In genomic region chr20:19213946-19214490, GRCh38 we compare ENCODE assay signal across 20 cellular contexts. TPM values are rescaled to one million over a fixed set of nuclear protein-coding genes. Genes with fewer than 3 reads are reported as not detected.
DNase-seq lines count a peak whose midpoint lies in the region; ATAC-seq and TF ChIP-seq lines count a peak whose summit lies in the region.
"Had no signal": no experiment of that assay in that cellular context is flagged by ENCODE, and none has a peak within 500 bp of the region (broad histone marks: within the 10 kb centered on the region; RNA-seq: fewer than 3 reads in every experiment).

No MANE protein-coding gene starts in this region.

- H3K4me3 ChIP-seq in stomach (peak overlapping the region in 3 of 4 donors; percentile 60 to 76 (median 67)), testis (no peak overlapping the region)
- H3K4me3 ChIP-seq: GM23248 had no signal

- H3K27me3 ChIP-seq in H9 (ENCODE audit: insufficient read depth, low read length), result peaks cover 10% of the 10 kb centered on the region; the same call in 1 of the 2 replicates
- peaks cover 0 to 32% (median 10%) of the 10 kb centered on the region in 3 donors for H3K27me3 ChIP-seq in stomach
- H3K27me3 ChIP-seq in testis, result no peaks in the 10 kb centered on the region

- H3K27me3 Mint-ChIP-seq in H9 (ENCODE audit: low read depth), result peaks cover 64% of the 10 kb centered on the region
- peaks cover 18% of the 10 kb centered on the region for H3K27me3 Mint-ChIP-seq in WTC11 (ENCODE audit: low read depth)
- peaks cover 24% of the 10 kb centered on the region for H3K27me3 Mint-ChIP-seq in memory B cell
- H3K27me3 Mint-ChIP-seq in activated CD4-positive, alpha-beta T cell treated with anti-CD3 and anti-CD28 coated beads, Interleukin-2, amount 10 ng/mL, durations not matched to agents 7 days and 5 days, result peaks cover 39% of the 10 kb centered on the region

- H2BK12ac ChIP-seq in H9 (ENCODE audit: insufficient read length, low read depth, low read length), result no peak overlapping the region

- no peak overlapping the region for H3K18ac ChIP-seq in H9 (ENCODE audit: insufficient read length, low read depth, low read length)

- H4K91ac ChIP-seq in H9 (ENCODE audit: insufficient read length, low read depth, low read length), result no peak overlapping the region

- H3K56ac ChIP-seq in H9 (ENCODE audit: insufficient read length, low read depth, low read length), result no peak overlapping the region

- H3K9me3 Mint-ChIP-seq in H9 (0 out of 5 replicates have a peak, but pooled peaks cover 0 to 3% of the 10 kb centered on the region in 2 experiments), WTC11 (no peaks in the 10 kb centered on the region), memory B cell (no peaks in the 10 kb centered on the region)
- H3K9me3 Mint-ChIP-seq in activated CD4-positive, alpha-beta T cell treated with anti-CD3 and anti-CD28 coated beads, Interleukin-2, amount 10 ng/mL, durations not matched to agents 7 days and 5 days, result no peaks in the 10 kb centered on the region
- H3K9me3 Mint-ChIP-seq: activated naive CD8-positive, alpha-beta T cell treated with anti-CD3 and anti-CD28 coated beads, Interleukin-2, amount 10 ng/mL, durations not matched to agents 7 days and 5 days; stimulated activated effector memory CD8-positive, alpha-beta T cell treated with anti-CD3 and anti-CD28 coated beads, Interleukin-12 subunit alpha, Interleukin-12 subunit beta, amount 100 ng/mL, for 72 hours had no signal

- WGBS in H9 (ENCODE audit: extremely low coverage, insufficient read length, low lambda C conversion rate), result no CpG with 5 or more reads among the region's 11 CpGs
- 64 to 84% (median 75%) methylated on average over 11 of the region's 11 CpGs for WGBS in stomach, 5 donors
- 43 to 54% methylated on average over 11 of the region's 11 CpGs for WGBS in testis, 2 donors

- no peak overlapping the region for H3K23ac ChIP-seq in H9 (ENCODE audit: insufficient read length, low read depth, low read length)

- no peak overlapping the region for H3K4ac ChIP-seq in H9 (ENCODE audit: low read depth, low read length)

- no peak for DNase-seq in H9
- no peak for DNase-seq in WTC11 (ENCODE audit: low spot score)
- DNase-seq in memory B cell (ENCODE audit: low spot score in 2 of 2), result no peak
- no peak for DNase-seq in stomach
- no peak for DNase-seq in activated CD4-positive, alpha-beta T cell treated with anti-CD3 and anti-CD28 coated beads, Interleukin-2, amount 10 ng/mL, durations not matched to agents 7 days and 5 days
- no peak for DNase-seq in T1000 (lab: John Stamatoyannopoulos, UW)
- no peak for DNase-seq in testis
- DNase-seq: activated CD4-positive, alpha-beta T cell treated with anti-CD3 and anti-CD28 coated beads for 1 hour; activated naive CD8-positive, alpha-beta T cell treated with anti-CD3 and anti-CD28 coated beads, Interleukin-2, amount 10 ng/mL, durations not matched to agents 7 days and 5 days; central memory CD4-positive, alpha-beta T cell; GM23248; heart left ventricle; kidney glomerular epithelial cell; NCI-H1436; NCI-H226; right lobe of liver had no signal

- no peak overlapping the region for H3K9ac ChIP-seq in H9 (ENCODE audit: extremely low read depth, insufficient read length, low read length)
- H3K9ac ChIP-seq: GM23248 had no signal

- H4K8ac ChIP-seq in H9 (replicated peaks; ENCODE audit: insufficient read length, low read depth, low read length), result no peak overlapping the region

- H3K79me1 ChIP-seq in H9 (ENCODE audit: insufficient read depth, low read depth, low read length, poor library complexity, severe bottlenecking), result no peaks in the 10 kb centered on the region

- CTCF ChIA-PET in WTC11 (lab: Charles Lee), result interaction anchor here (0.6 to 2.3 kb wide), 10 partner anchors 30 to 415 kb away, joined by 3 to 21 read pairs (median 4); no protein-coding TSS in a partner anchor
- CTCF ChIA-PET in activated CD4-positive, alpha-beta T cell treated with anti-CD3 and anti-CD28 coated beads, Interleukin-2, amount 10 ng/mL, durations not matched to agents 7 days and 5 days (lab: Charles Lee), result no interaction called here

- intact Hi-C loops in stomach (cut with DNase I; ENCODE audit: low total_unique reads) (loop anchor here (10.0 kb wide), 1 partner anchor 451 kb away; no protein-coding TSS in a partner anchor), testis (cut with DNase I; ENCODE audit: low total_unique reads) (loop anchor here (10.0 kb wide), 2 partner anchors 371 to 451 kb away; no protein-coding TSS in a partner anchor)

- H3K23me2 ChIP-seq in H9 (ENCODE audit: insufficient read length, low read depth, low read length, poor library complexity, severe bottlenecking), result peaks cover 13% of the 10 kb centered on the region

- no peak overlapping the region for H2BK15ac ChIP-seq in H9 (ENCODE audit: low read depth, low read length)

- H3K4me2 ChIP-seq in H9 (ENCODE audit: insufficient read depth, insufficient read length, low read length), result no peak overlapping the region

- no peak for TF ChIP-seq EP300 in stomach (IDR thresholded peaks at IDR 0.05)

- no peak overlapping the region for H3K27ac ChIP-seq in H9 (ENCODE audit: insufficient read length, low read depth, low read length)
- H3K27ac ChIP-seq in stomach, result peak overlapping the region in 2 of 5 donors; percentile 38 to 73
- no peak overlapping the region for H3K27ac ChIP-seq in testis
- H3K27ac ChIP-seq: GM23248, right lobe of liver had no signal

- H3K4me1 Mint-ChIP-seq in H9 (peaks cover 24 to 30% of the 10 kb centered on the region in 2 experiments), WTC11 (peaks cover 61% of the 10 kb centered on the region), memory B cell (peaks cover 4% of the 10 kb centered on the region)
- H3K4me1 Mint-ChIP-seq in activated CD4-positive, alpha-beta T cell treated with anti-CD3 and anti-CD28 coated beads, Interleukin-2, amount 10 ng/mL, durations not matched to agents 7 days and 5 days, result no peaks in the 10 kb centered on the region
- H3K4me1 Mint-ChIP-seq: stimulated activated effector memory CD8-positive, alpha-beta T cell treated with anti-CD3 and anti-CD28 coated beads, Interleukin-12 subunit alpha, Interleukin-12 subunit beta, amount 100 ng/mL, for 72 hours had no signal

- TF ChIP-seq CTCF in H9 (conservative IDR thresholded peaks at IDR 0.05) (no peak), WTC11 (IDR thresholded peaks at IDR 0.05) (no peak), stomach (IDR thresholded peaks at IDR 0.05) (no peak), testis (IDR thresholded peaks at IDR 0.05) (no peak)

- H2BK5ac ChIP-seq in H9 (ENCODE audit: insufficient read length, low read length), result no peak overlapping the region

- ATAC-seq in WTC11, result no peak
- ATAC-seq in memory B cell (ENCODE audit: low read depth), result peak; percentile 52
- no peak for ATAC-seq in HG03378 (IDR thresholded peaks at IDR 0.05; ENCODE audit: unreplicated experiment)
- ATAC-seq: heart left ventricle; stimulated activated effector memory CD8-positive, alpha-beta T cell treated with anti-CD3 and anti-CD28 coated beads, Interleukin-12 subunit alpha, Interleukin-12 subunit beta, amount 100 ng/mL, for 72 hours had no signal

- H3K4me3 Mint-ChIP-seq in H9, result peak overlapping the region; percentile 55 to 79
- peak overlapping the region; percentile 65 for H3K4me3 Mint-ChIP-seq in WTC11
- H3K4me3 Mint-ChIP-seq in memory B cell, result no peak overlapping the region
- no peak overlapping the region for H3K4me3 Mint-ChIP-seq in activated CD4-positive, alpha-beta T cell treated with anti-CD3 and anti-CD28 coated beads, Interleukin-2, amount 10 ng/mL, durations not matched to agents 7 days and 5 days
- H3K4me3 Mint-ChIP-seq: activated naive CD8-positive, alpha-beta T cell treated with anti-CD3 and anti-CD28 coated beads, Interleukin-2, amount 10 ng/mL, durations not matched to agents 7 days and 5 days; stimulated activated effector memory CD8-positive, alpha-beta T cell treated with anti-CD3 and anti-CD28 coated beads, Interleukin-12 subunit alpha, Interleukin-12 subunit beta, amount 100 ng/mL, for 72 hours had no signal

- H3K36me3 Mint-ChIP-seq in H9 (ENCODE audit: insufficient read depth in 1 of 3, low read depth in 3 of 3), result no peaks in the 10 kb centered on the region; a peak in 1 of 7 replicates
- H3K36me3 Mint-ChIP-seq in WTC11, result no peaks in the 10 kb centered on the region
- H3K36me3 Mint-ChIP-seq in memory B cell, result no peaks in the 10 kb centered on the region
- no peaks in the 10 kb centered on the region for H3K36me3 Mint-ChIP-seq in activated CD4-positive, alpha-beta T cell treated with anti-CD3 and anti-CD28 coated beads, Interleukin-2, amount 10 ng/mL, durations not matched to agents 7 days and 5 days (ENCODE audit: low read depth)
- H3K36me3 Mint-ChIP-seq: activated naive CD8-positive, alpha-beta T cell treated with anti-CD3 and anti-CD28 coated beads, Interleukin-2, amount 10 ng/mL, durations not matched to agents 7 days and 5 days; stimulated activated effector memory CD8-positive, alpha-beta T cell treated with anti-CD3 and anti-CD28 coated beads, Interleukin-12 subunit alpha, Interleukin-12 subunit beta, amount 100 ng/mL, for 72 hours had no signal

- no peak overlapping the region for H3K14ac ChIP-seq in H9 (ENCODE audit: insufficient read depth, low read length)

- no peak overlapping the region for H2AFZ ChIP-seq in H9 (ENCODE audit: low read length)
- H2AFZ ChIP-seq: GM23248 had no signal

- POLR2A ChIA-PET in WTC11 (lab: Charles Lee), result interaction anchor here (0.5 to 0.6 kb wide), 2 partner anchors 338 to 1759 kb away, joined by 3 read pairs; no protein-coding TSS in a partner anchor
- POLR2A ChIA-PET in activated CD4-positive, alpha-beta T cell treated with anti-CD3 and anti-CD28 coated beads, Interleukin-2, amount 10 ng/mL, durations not matched to agents 7 days and 5 days (lab: Charles Lee), result no interaction called here

- no peaks in the 10 kb centered on the region for H3K9me3 ChIP-seq in H9 (ENCODE audit: control insufficient read depth, low read depth, low read length)
- no peaks in the 10 kb centered on the region for H3K9me3 ChIP-seq in stomach
- no peaks in the 10 kb centered on the region for H3K9me3 ChIP-seq in testis
- H3K9me3 ChIP-seq: heart left ventricle, right lobe of liver had no signal

- no peak overlapping the region for H3K27ac Mint-ChIP-seq in H9
- H3K27ac Mint-ChIP-seq in WTC11, result no peak overlapping the region
- H3K27ac Mint-ChIP-seq in memory B cell, result no peak overlapping the region
- no peak overlapping the region for H3K27ac Mint-ChIP-seq in activated CD4-positive, alpha-beta T cell treated with anti-CD3 and anti-CD28 coated beads, Interleukin-2, amount 10 ng/mL, durations not matched to agents 7 days and 5 days
- H3K27ac Mint-ChIP-seq: activated naive CD8-positive, alpha-beta T cell treated with anti-CD3 and anti-CD28 coated beads, Interleukin-2, amount 10 ng/mL, durations not matched to agents 7 days and 5 days; stimulated activated effector memory CD8-positive, alpha-beta T cell treated with anti-CD3 and anti-CD28 coated beads, Interleukin-12 subunit alpha, Interleukin-12 subunit beta, amount 100 ng/mL, for 72 hours had no signal

- H2BK120ac ChIP-seq in H9 (ENCODE audit: low read depth, low read length, poor library complexity, severe bottlenecking), result no peak overlapping the region

- H3K79me2 ChIP-seq in H9 (ENCODE audit: insufficient read depth, low read length), result no peaks in the 10 kb centered on the region

- H3K4me1 ChIP-seq in H9 (ENCODE audit: insufficient read depth, low read length) (peaks cover 8% of the 10 kb centered on the region), stomach (peaks cover 6 to 38% (median 23%) of the 10 kb centered on the region in 4 donors), testis (no peaks in the 10 kb centered on the region)
- H3K4me1 ChIP-seq: right lobe of liver had no signal

- no peak overlapping the region for H2BK20ac ChIP-seq in H9 (ENCODE audit: low read depth, low read length, poor library complexity, severe bottlenecking)

- H4K5ac ChIP-seq in H9 (ENCODE audit: insufficient read length, low read depth, low read length), result no peak overlapping the region

- TF ChIP-seq POLR2A in stomach (IDR thresholded peaks at IDR 0.05), result no peak
- TF ChIP-seq POLR2A in testis (IDR thresholded peaks at IDR 0.05), result no peak

- H3K36me3 ChIP-seq in stomach (no peaks in the 10 kb centered on the region), testis (ENCODE audit: low read depth, missing control alignments) (no peaks in the 10 kb centered on the region)
- H3K36me3 ChIP-seq: heart left ventricle, right lobe of liver had no signal

- no peaks in the 10 kb centered on the region for H4K20me1 ChIP-seq in H9 (ENCODE audit: control insufficient read depth, insufficient read depth, insufficient read length)

- no peak overlapping the region for H3T11ph ChIP-seq in H9 (ENCODE audit: low read length)

- no peak overlapping the region for H2AK5ac ChIP-seq in H9 (ENCODE audit: insufficient read length, low read length)

RNA-seq across cellular contexts. Expression of gene SLC24A3, which starts 1.6 kb away (rescaled TPM):
- total RNA-seq in H9 (2021) (0.83 and 1.1 TPM in 2 replicates), WTC11 (2021) (4.7 to 5.7 TPM (median 5.3 TPM) in 3 replicates), stomach (1 to 10 TPM; 1.8 to 9.0 (median 5.5) TPM), testis (1 to 10 TPM; 2.4 to 3.8 TPM)
- polyA plus RNA-seq in stomach (1 to 10 TPM; 2.4 to 3.8 (median 3.5) TPM), testis (ENCODE audit: insufficient read depth, low read depth, low replicate concordance) (4.5 TPM)
- not detected for total RNA-seq in activated CD4-positive, alpha-beta T cell treated with anti-CD3 and anti-CD28 coated beads, Interleukin-2, amount 10 ng/mL, durations not matched to agents 7 days and 5 days
- total RNA-seq: activated naive CD8-positive, alpha-beta T cell treated with anti-CD3 and anti-CD28 coated beads, Interleukin-2, amount 10 ng/mL, durations not matched to agents 7 days and 5 days; epithelial cell of proximal tubule; GM23248; T-helper 1 cell treated with Interleukin-12 subunit alpha and Interleukin-12 subunit beta and Interleukin-4 antibody, amounts not matched to agents 30 ng/mL and 1 ng/mL, for 36 hours had no signal
- polyA plus RNA-seq: GM23248 had no signal

Comparison
In these comparisons a context has a peak if more than half of its experiments do, and no peak if none do; other contexts are left out.
1. H3K4me3 Mint-ChIP-seq: peak in H9 (2 of 2) and WTC11 (single experiment); none in memory B cell (single experiment) and activated CD4-positive, alpha-beta T cell treated with anti-CD3 and anti-CD28 coated beads, Interleukin-2, amount 10 ng/mL, durations not matched to agents 7 days and 5 days (single experiment).
2. H3K4me3 ChIP-seq: peak in stomach (3 of 4); none in testis (0 of 2).